In genomic region chr17:59668816-59669215, GRCh38 we compare ENCODE assay signal across 9 cellular contexts. TPM values are rescaled to one million over a fixed set of nuclear protein-coding genes. Genes with fewer than 3 reads are reported as not detected.
A peak's percentile ranks its signal among the peaks of the same experiment; 100 is the strongest.
DNase-seq lines count a peak whose midpoint lies in the region; TF ChIP-seq lines count a peak whose summit lies in the region.
"Had no signal": no experiment of that assay in that cellular context is flagged by ENCODE, and none has a peak within 500 bp of the region (broad histone marks: within the 10 kb centered on the region; RNA-seq: fewer than 3 reads in every experiment).

No MANE protein-coding gene starts in this region.

- no peak overlapping the region for H3K4me3 Mint-ChIP-seq in endodermal cell

- WGBS in endodermal cell (ENCODE audit: insufficient coverage in 1 of 2, insufficient read length in 1 of 2), 2 experiments: 90 to 100% methylated on average over 2 to 3 of the region's 3 CpGs
- WGBS in stomach, 5 donors: 54 to 64% (median 62%) methylated on average over 3 of the region's 3 CpGs

- no peaks in the 10 kb centered on the region for H3K4me1 ChIP-seq in endodermal cell (ENCODE audit: control insufficient read depth, insufficient read depth, low read length)
- H3K4me1 ChIP-seq in stomach: peaks cover 0 to 43% (median 22%) of the 10 kb centered on the region in 4 donors

- H3K27ac ChIP-seq in endodermal cell (ENCODE audit: low read depth, low read length): no peak overlapping the region
- H3K27ac ChIP-seq in stomach: peak overlapping the region in 2 of 5 donors; percentile 41 to 45

- TF ChIP-seq EP300 in stomach (IDR thresholded peaks at IDR 0.05): no peak

- H3K27me3 Mint-ChIP-seq in endodermal cell (ENCODE audit: insufficient read depth): no peaks in the 10 kb centered on the region

- H3K4me3 ChIP-seq in AG09309 (ENCODE audit: control insufficient read depth, low read depth, low read length): no peak overlapping the region
- no peak overlapping the region for H3K4me3 ChIP-seq in endodermal cell (ENCODE audit: low read length)
- no peak overlapping the region for H3K4me3 ChIP-seq in stomach

- POLR2A ChIA-PET in GM10248 (lab: Yijun Ruan, JAX): no interaction called here

- no peak overlapping the region for H3K27ac Mint-ChIP-seq in endodermal cell

- peak; percentile 87 for DNase-seq in AG09309 (ENCODE audit: low read depth)
- DNase-seq in HT1080 (ENCODE audit: low read depth): peak; percentile 90
- DNase-seq in amniotic stem cell (lab: John Stamatoyannopoulos, UW): peak; percentile 60
- DNase-seq in kidney glomerular epithelial cell (lab: John Stamatoyannopoulos, UW): peak; percentile 90
- DNase-seq in GM10248 (ENCODE audit: extremely low spot score): no peak
- no peak for DNase-seq in endodermal cell
- no peak for DNase-seq in stomach
- DNase-seq in activated effector memory CD4-positive, alpha-beta T cell treated with Interleukin-2 at 50 U/mL for 16 hours: no peak
- DNase-seq: erythroblast had no signal

- no peak for TF ChIP-seq POLR2A in stomach (IDR thresholded peaks at IDR 0.05)

- no peaks in the 10 kb centered on the region for H3K9me3 Mint-ChIP-seq in endodermal cell

- H3K36me3 ChIP-seq in endodermal cell (ENCODE audit: control insufficient read depth, insufficient read depth, low read length) (peaks cover 97% of the 10 kb centered on the region), stomach (peaks cover 40 to 94% (median 93%) of the 10 kb centered on the region in 4 donors)

- H3K36me3 Mint-ChIP-seq in endodermal cell (ENCODE audit: low read depth): peaks cover 68% of the 10 kb centered on the region

- H3K4me1 Mint-ChIP-seq in endodermal cell: no peaks in the 10 kb centered on the region

- no peak overlapping the region for H3K9ac ChIP-seq in endodermal cell (ENCODE audit: extremely low read depth, low read length, poor library complexity, severe bottlenecking)

- intact Hi-C loops in stomach (cut with DNase I; ENCODE audit: low total_unique reads): no loop called here

- TF ChIP-seq CTCF in AG09309 (IDR thresholded peaks at IDR 0.05; ENCODE audit: control insufficient read depth, insufficient read depth, low read depth, low read length, missing control alignments) (no peak), GM10248 (IDR thresholded peaks at IDR 0.05; ENCODE audit: control extremely low read depth, extremely low read depth, low read depth, missing control alignments) (no peak), endodermal cell (conservative IDR thresholded peaks at IDR 0.05) (no peak), stomach (IDR thresholded peaks at IDR 0.05) (no peak)

- H3K27me3 ChIP-seq in endodermal cell (ENCODE audit: control insufficient read depth, insufficient read depth, low read length, poor library complexity, severe bottlenecking): no peaks in the 10 kb centered on the region
- no peaks in the 10 kb centered on the region for H3K27me3 ChIP-seq in stomach

- CTCF ChIA-PET in GM10248 (lab: Yijun Ruan, JAX): interaction anchor here (0.9 to 3.5 kb wide), 6 partner anchors 14 to 368 kb away, joined by 3 to 17 read pairs (median 4); no protein-coding TSS in a partner anchor

- no peaks in the 10 kb centered on the region for H3K9me3 ChIP-seq in endodermal cell (ENCODE audit: control insufficient read depth, low read length)
- H3K9me3 ChIP-seq in stomach: no peaks in the 10 kb centered on the region

RNA-seq across cellular contexts. Expression of gene PTRH2, which starts 38.4 kb away (rescaled TPM):
- total RNA-seq in HT1080 (2014; rRNA removed; shearing (Covaris generic)): 31.1 and 41.2 TPM in 2 replicates
- 38.1 and 40.9 TPM in 2 replicates for polyA plus RNA-seq in HT1080 (2015; cell fraction: cytosol; rRNA removed)
- 30.2 and 32.9 TPM in 2 replicates for polyA plus RNA-seq in HT1080 (2015; cell fraction: nucleus; rRNA removed)
- 10 to 100 TPM; 21.6 to 23.6 TPM for total RNA-seq in endodermal cell
- polyA plus RNA-seq in endodermal cell (2013, experiment 1 of 2): 27.0 TPM
- 21.5 TPM for polyA plus RNA-seq in endodermal cell (2013, experiment 2 of 2)
- total RNA-seq in stomach: 100 to 1,000 TPM in 1 of 5 donors, 10 to 100 TPM in 3, 1 to 10 TPM in 1; 4.3 to 107 (median 14.1) TPM
- polyA plus RNA-seq in stomach: 10 to 100 TPM; 20.2 to 38.0 (median 30.2) TPM

RNA-seq across cellular contexts. Expression of gene VMP1, which starts 38.6 kb away (rescaled TPM):
- total RNA-seq in HT1080 (2014; rRNA removed; shearing (Covaris generic)): 67.1 and 69.3 TPM in 2 replicates
- polyA plus RNA-seq in HT1080 (2015; cell fraction: cytosol; rRNA removed): 55.8 and 59.5 TPM in 2 replicates
- polyA plus RNA-seq in HT1080 (2015; cell fraction: nucleus; rRNA removed): 377 and 429 TPM in 2 replicates
- 10 to 100 TPM; 67.9 to 69.9 TPM for total RNA-seq in endodermal cell
- polyA plus RNA-seq in endodermal cell (2013, experiment 1 of 2): 64.7 TPM
- polyA plus RNA-seq in endodermal cell (2013, experiment 2 of 2): 62.2 TPM
- 100 to 1,000 TPM; 107 to 562 (median 214) TPM for total RNA-seq in stomach
- 100 to 1,000 TPM in 1 of 3 donors, 10 to 100 TPM in 2; 24.4 to 160 (median 51.6) TPM for polyA plus RNA-seq in stomach

RNA-seq across cellular contexts. Expression of gene CLTC, which starts 49.1 kb away (rescaled TPM):
- 89.5 and 101 TPM in 2 replicates for total RNA-seq in HT1080 (2014; rRNA removed; shearing (Covaris generic))
- polyA plus RNA-seq in HT1080 (2015; cell fraction: cytosol; rRNA removed): 81.8 and 87.0 TPM in 2 replicates
- 379 and 397 TPM in 2 replicates for polyA plus RNA-seq in HT1080 (2015; cell fraction: nucleus; rRNA removed)
- total RNA-seq in endodermal cell (100 to 1,000 TPM; 342 to 393 TPM), stomach (100 to 1,000 TPM; 129 to 363 (median 207) TPM)
- polyA plus RNA-seq in endodermal cell (2013, experiment 1 of 2): 181 TPM
- polyA plus RNA-seq in endodermal cell (2013, experiment 2 of 2): 173 TPM
- polyA plus RNA-seq in stomach: 10 to 100 TPM; 38.5 to 79.3 (median 40.8) TPM

Comparison
In these comparisons a context has a peak if more than half of its experiments do, and no peak if none do; other contexts are left out.
1. DNase-seq: peak in AG09309 (single experiment), HT1080 (single experiment), amniotic stem cell (single experiment) and kidney glomerular epithelial cell (single experiment); none in GM10248 (single experiment), endodermal cell (single experiment), stomach (single experiment) and activated effector memory CD4-positive, alpha-beta T cell treated with Interleukin-2 at 50 U/mL for 16 hours (single experiment).